Comparison of ENCODE assay signal across 8 cellular contexts in genomic region chr6:10837997-10838793, GRCh38. TPM values are rescaled to one million over a fixed set of nuclear protein-coding genes. Genes with fewer than 3 reads are reported as not detected.
DNase-seq lines count a peak whose midpoint lies in the region; FAIRE-seq and TF ChIP-seq lines count a peak whose summit lies in the region.

TSS of gene MAK (minus strand) at chr6:10838539. CDS start at chr6:10830648, 7,891 bp downstream.

- H3K23me2 ChIP-seq in H9 (ENCODE audit: insufficient read length, low read depth, low read length, poor library complexity, severe bottlenecking) = peaks cover 13% of the 10 kb centered on the region

- H3K4me1 ChIP-seq in ES-I3 (ENCODE audit: insufficient read depth, low read length) (no peaks in the 10 kb centered on the region), H9 (ENCODE audit: insufficient read depth, low read length) (no peaks in the 10 kb centered on the region), neutrophil (ENCODE audit: control insufficient read depth in 1 of 2, insufficient read depth in 1 of 2, low read depth in 1 of 2, low read length in 1 of 2) (peaks cover 20 to 27% of the 10 kb centered on the region in 2 experiments), subcutaneous abdominal adipose tissue (ENCODE audit: control insufficient read depth in 5 of 5, insufficient read depth in 5 of 5, low read length in 5 of 5) (peaks cover 0 to 23% (median 17%) of the 10 kb centered on the region in 5 donors)

- H3K4ac ChIP-seq in H9 (ENCODE audit: low read depth, low read length) = no peak within 1 kb of the TSS

- H3K18ac ChIP-seq in H9 (ENCODE audit: insufficient read length, low read depth, low read length) = peak within 1 kb of the TSS; percentile 81

- peak within 1 kb of the TSS; percentile 77 to 85 for H3K4me3 Mint-ChIP-seq in H9

- H3K14ac ChIP-seq in H9 (ENCODE audit: insufficient read depth, low read length) = peak within 1 kb of the TSS; percentile 84; the same call in 1 of the 2 replicates

- H3K9ac ChIP-seq in ES-I3 (ENCODE audit: low read depth, low read length) (peak within 1 kb of the TSS; percentile 81), H9 (ENCODE audit: extremely low read depth, insufficient read length, low read length) (peak within 1 kb of the TSS; percentile 52), subcutaneous abdominal adipose tissue (ENCODE audit: low read length in 5 of 5) (peak within 1 kb of the TSS in 4 of 5 donors; percentile 64 to 80 (median 73))

- no peaks in the 10 kb centered on the region for H3K9me3 ChIP-seq in ES-I3 (ENCODE audit: control insufficient read depth, insufficient read depth, low read length)
- no peaks in the 10 kb centered on the region for H3K9me3 ChIP-seq in H9 (ENCODE audit: control insufficient read depth, low read depth, low read length)
- H3K9me3 ChIP-seq in MG63 = peaks cover under 1% of the 10 kb centered on the region
- no peaks in the 10 kb centered on the region for H3K9me3 ChIP-seq in neutrophil
- H3K9me3 ChIP-seq in subcutaneous abdominal adipose tissue (ENCODE audit: control insufficient read depth in 5 of 5, low read length in 5 of 5) = no peaks in the 10 kb centered on the region

- FAIRE-seq in frontal cortex (lab: Jason Lieb, UNC) = peak; percentile 42

- H3K79me2 ChIP-seq in H9 (ENCODE audit: insufficient read depth, low read length) = no peaks in the 10 kb centered on the region; the same call in 1 of the 2 replicates

- no peak within 1 kb of the TSS for H3K27ac ChIP-seq in H9 (ENCODE audit: insufficient read length, low read depth, low read length)
- peak within 1 kb of the TSS; percentile 73 for H3K27ac ChIP-seq in neutrophil
- H3K27ac ChIP-seq in subcutaneous abdominal adipose tissue (ENCODE audit: low read depth, low read length) = no peak within 1 kb of the TSS

- peaks cover 0 to 10% (median 7%) of the 10 kb centered on the region in 3 experiments; a peak in 4 of 7 replicates for H3K36me3 Mint-ChIP-seq in H9 (ENCODE audit: insufficient read depth in 1 of 3, low read depth in 3 of 3)

- peak within 1 kb of the TSS; percentile 86 for H3K4me2 ChIP-seq in H9 (ENCODE audit: insufficient read depth, insufficient read length, low read length)

- H3K9me3 Mint-ChIP-seq in H9 = peaks cover 4 to 6% of the 10 kb centered on the region in 2 experiments; a peak in 3 of 5 replicates

- no peak within 1 kb of the TSS for H2AK5ac ChIP-seq in H9 (ENCODE audit: insufficient read length, low read length)

- H3K27me3 ChIP-seq in H9 (ENCODE audit: insufficient read depth, low read length) = no peaks in the 10 kb centered on the region
- H3K27me3 ChIP-seq in MG63 = peaks cover 71% of the 10 kb centered on the region
- H3K27me3 ChIP-seq in neutrophil = peaks cover 87% of the 10 kb centered on the region
- no peaks in the 10 kb centered on the region for H3K27me3 ChIP-seq in subcutaneous abdominal adipose tissue (ENCODE audit: control insufficient read depth in 5 of 5, insufficient read depth in 4 of 5, low read length in 5 of 5)

- H3K56ac ChIP-seq in H9 (ENCODE audit: insufficient read length, low read depth, low read length) = no peak within 1 kb of the TSS

- H3K79me1 ChIP-seq in H9 (ENCODE audit: insufficient read depth, low read depth, low read length, poor library complexity, severe bottlenecking) = no peaks in the 10 kb centered on the region

- WGBS in H9 (ENCODE audit: extremely low coverage, insufficient read length, low lambda C conversion rate) = no CpG with 5 or more reads among the region's 53 CpGs

- H3K23ac ChIP-seq in H9 (ENCODE audit: insufficient read length, low read depth, low read length) = no peak within 1 kb of the TSS

- H3K4me3 ChIP-seq in MG63 (peak within 1 kb of the TSS; percentile 59), neutrophil (ENCODE audit: low read depth in 1 of 2, low read length in 1 of 2) (peak within 1 kb of the TSS; percentile 79 to 91), subcutaneous abdominal adipose tissue (ENCODE audit: low read depth in 1 of 5, low read length in 5 of 5) (peak within 1 kb of the TSS; percentile 75 to 86 (median 85))

- H2BK20ac ChIP-seq in H9 (ENCODE audit: low read depth, low read length, poor library complexity, severe bottlenecking) = no peak within 1 kb of the TSS

- no peak within 1 kb of the TSS for H4K5ac ChIP-seq in H9 (ENCODE audit: insufficient read length, low read depth, low read length)

- peaks cover 14 to 16% of the 10 kb centered on the region in 2 experiments for H3K4me1 Mint-ChIP-seq in H9

- H2BK120ac ChIP-seq in H9 (ENCODE audit: low read depth, low read length, poor library complexity, severe bottlenecking) = no peak within 1 kb of the TSS

- H3T11ph ChIP-seq in H9 (ENCODE audit: low read length) = no peak within 1 kb of the TSS

- H3K36me3 ChIP-seq in ES-I3 (ENCODE audit: insufficient read depth, low read length) = no peaks in the 10 kb centered on the region
- no peaks in the 10 kb centered on the region for H3K36me3 ChIP-seq in MG63
- no peaks in the 10 kb centered on the region for H3K36me3 ChIP-seq in neutrophil
- no peaks in the 10 kb centered on the region for H3K36me3 ChIP-seq in subcutaneous abdominal adipose tissue (ENCODE audit: control insufficient read depth in 5 of 5, insufficient read depth in 5 of 5, low read length in 5 of 5)

- H4K8ac ChIP-seq in H9 (replicated peaks; ENCODE audit: insufficient read length, low read depth, low read length) = no peak within 1 kb of the TSS

- no peak within 1 kb of the TSS for H2BK12ac ChIP-seq in H9 (ENCODE audit: insufficient read length, low read depth, low read length)

- peaks cover 46% of the 10 kb centered on the region for H3K27me3 Mint-ChIP-seq in H9 (ENCODE audit: low read depth)

- peak within 1 kb of the TSS; percentile 41 for H2AFZ ChIP-seq in H9 (ENCODE audit: low read length)

- TF ChIP-seq CTCF in H9 (conservative IDR thresholded peaks at IDR 0.05) (no peak), neutrophil (IDR thresholded peaks at IDR 0.05) (no peak)

- H4K20me1 ChIP-seq in H9 (ENCODE audit: control insufficient read depth, insufficient read depth, insufficient read length) = no peaks in the 10 kb centered on the region

- no peak within 1 kb of the TSS for H2BK15ac ChIP-seq in H9 (ENCODE audit: low read depth, low read length)

- peak within 1 kb of the TSS; percentile 12 to 84 (median 70); a peak in 1 of 7 replicates for H3K27ac Mint-ChIP-seq in H9

- H4K91ac ChIP-seq in H9 (ENCODE audit: insufficient read length, low read depth, low read length) = no peak within 1 kb of the TSS

- H2BK5ac ChIP-seq in H9 (ENCODE audit: insufficient read length, low read length) = no peak within 1 kb of the TSS

- DNase-seq in H9 (peak; percentile 96), MG63 (peak; percentile 86), SIG-M5 (lab: John Stamatoyannopoulos, UW) (peak; percentile 15), frontal cortex (ENCODE audit: low spot score in 2 of 2) (peak; percentile 82 to 96)
- peak; percentile 75 for DNase-seq in activated gamma-delta T cell treated with anti-CD3 and anti-CD28 coated beads, Interleukin-2, amount 50 U/mL, for 16 hours (ENCODE audit: low read depth)

RNA-seq across cellular contexts. Expression of gene MAK, which starts in this region (rescaled TPM):
- total RNA-seq in H9 (2021) = 0.20 TPM in 2 replicates
- 0.13 TPM in 1 of 2 replicates, not detected in the other for total RNA-seq in MG63 (2014; rRNA removed; shearing (Covaris generic); ENCODE audit: low replicate concordance)
- total RNA-seq in frontal cortex = under 0.01 TPM

Comparison
In these comparisons a context has a peak if more than half of its experiments do, and no peak if none do; other contexts are left out.
1. Peak in DNase-seq, H3K9ac ChIP-seq and H3K4me2 ChIP-seq in H9; RNA of the gene not detected or under 1 TPM.
2. Peak in DNase-seq and H3K4me3 ChIP-seq in MG63; RNA of the gene not detected or under 1 TPM.
3. Peak in DNase-seq in frontal cortex; RNA of the gene not detected or under 1 TPM.
4. DNase-seq: peak in every context shown above with its lines; median percentile 96 in H9; 89 in frontal cortex; 86 in MG63; 75 in activated gamma-delta T cell treated with anti-CD3 and anti-CD28 coated beads, Interleukin-2, amount 50 U/mL, for 16 hours; 15 in SIG-M5.